In genomic region chr16:24729243-24729966, GRCh38 we compare ENCODE assay signal across 1 cellular context.
TF ChIP-seq lines count a peak whose summit lies in the region.

Gene TNRC6A, plus strand, starts transcription at chr16:24729651. Its CDS starts 191 bp downstream, at chr16:24729842.

TF ChIP-seq in HepG2, 621 proteins besides CTCF, POLR2A, EP300 and RAD21 (continued from another document and continues in another):
- TF ChIP-seq CEBPZ (IDR thresholded peaks at IDR 0.05; ENCODE audit: low read length) (no peak), XRCC5 (optimal IDR thresholded peaks at IDR 0.05; ENCODE audit: low read length) (peak; percentile 70), ZNF180 (CRISPR knock-in tag; IDR thresholded peaks at IDR 0.05; ENCODE audit: borderline replicate concordance, low read depth) (no peak), RCOR2 (CRISPR knock-in tag; IDR thresholded peaks at IDR 0.05) (no peak), RFX3 (CRISPR knock-in tag; IDR thresholded peaks at IDR 0.05) (peak; percentile 87), ZBTB21 (CRISPR knock-in tag; IDR thresholded peaks at IDR 0.05) (no peak), ZBTB7A (CRISPR knock-in tag; IDR thresholded peaks at IDR 0.05) (no peak), ZBTB20 (CRISPR knock-in tag; IDR thresholded peaks at IDR 0.05; ENCODE audit: borderline replicate concordance, low read depth) (peak; percentile 47; the same call in 1 of the 2 replicates), CREB1 (IDR thresholded peaks at IDR 0.05) (peak; percentile 53), CREB1 (CRISPR knock-in tag; IDR thresholded peaks at IDR 0.05) (no peak), ZNF101 (CRISPR knock-in tag; IDR thresholded peaks at IDR 0.05; ENCODE audit: borderline replicate concordance, low read depth) (no peak), ZNF782 (CRISPR knock-in tag; IDR thresholded peaks at IDR 0.05; ENCODE audit: borderline replicate concordance) (peak; percentile 76; the same call in 1 of the 2 replicates), ATM (IDR thresholded peaks at IDR 0.05; ENCODE audit: borderline replicate concordance) (no peak), NFE2L1 (CRISPR knock-in tag; IDR thresholded peaks at IDR 0.05; ENCODE audit: borderline replicate concordance) (no peak), ZNF775 (CRISPR knock-in tag; IDR thresholded peaks at IDR 0.05; ENCODE audit: borderline replicate concordance) (no peak), SRSF4 (IDR thresholded peaks at IDR 0.05; ENCODE audit: low read depth, low read length, poor library complexity, severe bottlenecking) (no peak), MXD3 (CRISPR knock-in tag; IDR thresholded peaks at IDR 0.05) (peak; percentile 95), ZSCAN25 (CRISPR knock-in tag; IDR thresholded peaks at IDR 0.05) (no peak), ZFX (CRISPR knock-in tag; IDR thresholded peaks at IDR 0.05; ENCODE audit: low read depth) (peak; percentile 92), NFAT5 (CRISPR knock-in tag; IDR thresholded peaks at IDR 0.05) (peak; percentile 62), PLRG1 (conservative IDR thresholded peaks at IDR 0.05) (no peak), ZNF563 (CRISPR knock-in tag; IDR thresholded peaks at IDR 0.05) (peak; percentile 86), NRL (CRISPR knock-in tag; IDR thresholded peaks at IDR 0.05; ENCODE audit: borderline replicate concordance) (peak; percentile 59; the same call in 1 of the 2 replicates), CBX1 (IDR thresholded peaks at IDR 0.05; ENCODE audit: low read depth) (no peak), GLI4 (CRISPR knock-in tag; IDR thresholded peaks at IDR 0.05; ENCODE audit: borderline replicate concordance) (no peak; the same call in 1 of the 2 replicates), ATF5 (CRISPR knock-in tag; IDR thresholded peaks at IDR 0.05; ENCODE audit: low read depth) (no peak), YY1 (IDR thresholded peaks at IDR 0.05; ENCODE audit: insufficient read depth, insufficient replicate concordance, low read depth, low read length) (peak; percentile 96), ZNF205 (CRISPR knock-in tag; IDR thresholded peaks at IDR 0.05) (peak; percentile 61), ZNF556 (CRISPR knock-in tag; IDR thresholded peaks at IDR 0.05; ENCODE audit: borderline replicate concordance) (peak; percentile 66; the same call in 1 of the 2 replicates), SKIL (CRISPR knock-in tag; IDR thresholded peaks at IDR 0.05; ENCODE audit: borderline replicate concordance) (no peak), ARNT (IDR thresholded peaks at IDR 0.05) (no peak), LCORL (IDR thresholded peaks at IDR 0.05) (no peak), LCORL (CRISPR knock-in tag; IDR thresholded peaks at IDR 0.05) (peak; percentile 33; the same call in 1 of the 2 replicates), ZNF20 (CRISPR knock-in tag; IDR thresholded peaks at IDR 0.05) (0 out of 2 replicates have a peak, but pooled peaks have one; percentile 53), MED1 (CRISPR knock-in tag; IDR thresholded peaks at IDR 0.05) (peak; percentile 72), ZNF431 (CRISPR knock-in tag; IDR thresholded peaks at IDR 0.05; ENCODE audit: borderline replicate concordance, low read depth) (peak; percentile 56; the same call in 1 of the 2 replicates), ZFY (CRISPR knock-in tag; IDR thresholded peaks at IDR 0.05) (peak; percentile 94), MATR3 (CRISPR knock-in tag; IDR thresholded peaks at IDR 0.05) (no peak)
- TF ChIP-seq, protein P1, sequence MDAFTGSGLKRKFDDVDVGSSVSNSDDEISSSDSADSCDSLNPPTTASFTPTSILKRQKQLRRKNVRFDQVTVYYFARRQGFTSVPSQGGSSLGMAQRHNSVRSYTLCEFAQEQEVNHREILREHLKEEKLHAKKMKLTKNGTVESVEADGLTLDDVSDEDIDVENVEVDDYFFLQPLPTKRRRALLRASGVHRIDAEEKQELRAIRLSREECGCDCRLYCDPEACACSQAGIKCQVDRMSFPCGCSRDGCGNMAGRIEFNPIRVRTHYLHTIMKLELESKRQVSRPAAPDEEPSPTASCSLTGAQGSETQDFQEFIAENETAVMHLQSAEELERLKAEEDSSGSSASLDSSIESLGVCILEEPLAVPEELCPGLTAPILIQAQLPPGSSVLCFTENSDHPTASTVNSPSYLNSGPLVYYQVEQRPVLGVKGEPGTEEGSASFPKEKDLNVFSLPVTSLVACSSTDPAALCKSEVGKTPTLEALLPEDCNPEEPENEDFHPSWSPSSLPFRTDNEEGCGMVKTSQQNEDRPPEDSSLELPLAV (CRISPR knock-in tag; conservative IDR thresholded peaks at IDR 0.05; ENCODE audit: low read depth): no peak
- TF ChIP-seq, protein P2, sequence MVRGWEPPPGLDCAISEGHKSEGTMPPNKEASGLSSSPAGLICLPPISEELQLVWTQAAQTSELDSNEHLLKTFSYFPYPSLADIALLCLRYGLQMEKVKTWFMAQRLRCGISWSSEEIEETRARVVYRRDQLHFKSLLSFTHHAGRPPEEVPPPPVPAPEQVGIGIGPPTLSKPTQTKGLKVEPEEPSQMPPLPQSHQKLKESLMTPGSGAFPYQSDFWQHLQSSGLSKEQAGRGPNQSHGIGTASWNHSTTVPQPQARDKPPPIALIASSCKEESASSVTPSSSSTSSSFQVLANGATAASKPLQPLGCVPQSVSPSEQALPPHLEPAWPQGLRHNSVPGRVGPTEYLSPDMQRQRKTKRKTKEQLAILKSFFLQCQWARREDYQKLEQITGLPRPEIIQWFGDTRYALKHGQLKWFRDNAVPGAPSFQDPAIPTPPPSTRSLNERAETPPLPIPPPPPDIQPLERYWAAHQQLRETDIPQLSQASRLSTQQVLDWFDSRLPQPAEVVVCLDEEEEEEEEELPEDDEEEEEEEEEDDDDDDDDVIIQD (CRISPR knock-in tag; IDR thresholded peaks at IDR 0.05; ENCODE audit: low read depth): no peak
- TF ChIP-seq, protein P3, sequence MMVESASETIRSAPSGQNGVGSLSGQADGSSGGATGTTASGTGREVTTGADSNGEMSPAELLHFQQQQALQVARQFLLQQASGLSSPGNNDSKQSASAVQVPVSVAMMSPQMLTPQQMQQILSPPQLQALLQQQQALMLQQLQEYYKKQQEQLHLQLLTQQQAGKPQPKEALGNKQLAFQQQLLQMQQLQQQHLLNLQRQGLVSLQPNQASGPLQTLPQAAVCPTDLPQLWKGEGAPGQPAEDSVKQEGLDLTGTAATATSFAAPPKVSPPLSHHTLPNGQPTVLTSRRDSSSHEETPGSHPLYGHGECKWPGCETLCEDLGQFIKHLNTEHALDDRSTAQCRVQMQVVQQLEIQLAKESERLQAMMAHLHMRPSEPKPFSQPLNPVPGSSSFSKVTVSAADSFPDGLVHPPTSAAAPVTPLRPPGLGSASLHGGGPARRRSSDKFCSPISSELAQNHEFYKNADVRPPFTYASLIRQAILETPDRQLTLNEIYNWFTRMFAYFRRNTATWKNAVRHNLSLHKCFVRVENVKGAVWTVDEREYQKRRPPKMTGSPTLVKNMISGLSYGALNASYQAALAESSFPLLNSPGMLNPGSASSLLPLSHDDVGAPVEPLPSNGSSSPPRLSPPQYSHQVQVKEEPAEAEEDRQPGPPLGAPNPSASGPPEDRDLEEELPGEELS (CRISPR knock-in tag; IDR thresholded peaks at IDR 0.05): peak; percentile 43; the same call in 1 of the 2 replicates
- TF ChIP-seq, protein P4, sequence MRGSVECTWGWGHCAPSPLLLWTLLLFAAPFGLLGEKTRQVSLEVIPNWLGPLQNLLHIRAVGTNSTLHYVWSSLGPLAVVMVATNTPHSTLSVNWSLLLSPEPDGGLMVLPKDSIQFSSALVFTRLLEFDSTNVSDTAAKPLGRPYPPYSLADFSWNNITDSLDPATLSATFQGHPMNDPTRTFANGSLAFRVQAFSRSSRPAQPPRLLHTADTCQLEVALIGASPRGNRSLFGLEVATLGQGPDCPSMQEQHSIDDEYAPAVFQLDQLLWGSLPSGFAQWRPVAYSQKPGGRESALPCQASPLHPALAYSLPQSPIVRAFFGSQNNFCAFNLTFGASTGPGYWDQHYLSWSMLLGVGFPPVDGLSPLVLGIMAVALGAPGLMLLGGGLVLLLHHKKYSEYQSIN (CRISPR knock-in tag; IDR thresholded peaks at IDR 0.05; ENCODE audit: borderline replicate concordance): no peak
- TF ChIP-seq, protein P5, sequence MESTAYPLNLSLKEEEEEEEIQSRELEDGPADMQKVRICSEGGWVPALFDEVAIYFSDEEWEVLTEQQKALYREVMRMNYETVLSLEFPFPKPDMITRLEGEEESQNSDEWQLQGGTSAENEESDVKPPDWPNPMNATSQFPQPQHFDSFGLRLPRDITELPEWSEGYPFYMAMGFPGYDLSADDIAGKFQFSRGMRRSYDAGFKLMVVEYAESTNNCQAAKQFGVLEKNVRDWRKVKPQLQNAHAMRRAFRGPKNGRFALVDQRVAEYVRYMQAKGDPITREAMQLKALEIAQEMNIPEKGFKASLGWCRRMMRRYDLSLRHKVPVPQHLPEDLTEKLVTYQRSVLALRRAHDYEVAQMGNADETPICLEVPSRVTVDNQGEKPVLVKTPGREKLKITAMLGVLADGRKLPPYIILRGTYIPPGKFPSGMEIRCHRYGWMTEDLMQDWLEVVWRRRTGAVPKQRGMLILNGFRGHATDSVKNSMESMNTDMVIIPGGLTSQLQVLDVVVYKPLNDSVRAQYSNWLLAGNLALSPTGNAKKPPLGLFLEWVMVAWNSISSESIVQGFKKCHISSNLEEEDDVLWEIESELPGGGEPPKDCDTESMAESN (CRISPR knock-in tag; conservative IDR thresholded peaks at IDR 0.05): peak; percentile 70; the same call in 1 of the 2 replicates
